Comparison of ENCODE assay signal across 20 cellular contexts in the genomic region with DNA sequence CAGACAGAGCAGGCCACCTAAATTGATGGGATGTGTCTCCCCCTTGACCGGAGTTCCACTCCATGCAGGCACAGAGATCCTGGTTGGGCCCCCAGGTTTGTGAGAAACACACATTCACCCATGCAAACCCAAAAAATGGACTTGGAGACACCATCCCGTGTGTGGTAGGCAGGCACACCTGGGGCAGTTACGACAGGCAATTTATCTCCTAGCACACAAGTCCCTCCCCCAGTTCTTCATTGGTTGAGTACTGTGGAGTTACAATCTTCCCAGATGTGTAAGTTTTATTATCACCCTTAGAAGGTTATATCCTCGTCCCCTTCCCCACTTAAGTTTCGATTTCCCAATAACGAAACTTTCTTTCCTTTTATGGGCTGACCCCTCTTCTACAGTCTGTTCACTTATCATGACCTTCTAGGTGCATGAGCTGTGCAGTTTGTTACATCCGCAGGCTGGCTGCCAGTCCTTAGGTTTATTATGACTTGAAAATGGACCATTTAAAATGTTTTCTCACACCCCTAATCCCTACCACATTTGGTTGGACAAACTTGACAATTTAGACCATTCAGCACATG.
"Had no signal": no experiment of that assay in that cellular context is flagged by ENCODE, and none has a peak within 500 bp of the region (broad histone marks: within the 10 kb centered on the region; RNA-seq: fewer than 3 reads in every experiment).

No MANE protein-coding gene starts in this region.

- H3K27ac Mint-ChIP-seq: activated naive CD8-positive, alpha-beta T cell had no signal

- DNase-seq: activated CD4-positive, alpha-beta T cell treated with anti-CD3 and anti-CD28 coated beads, Interleukin-2, amount 50 U/mL, for 1 hour; activated CD4-positive, CD25-positive, alpha-beta regulatory T cell treated with anti-CD3 and anti-CD28 coated beads, Interleukin-2, amount 50 U/mL, for 72 hours; activated gamma-delta T cell treated with Interleukin-2 at 50 U/mL for 16 hours; amniotic stem cell; dermis blood vessel endothelial cell; effector memory CD4-positive, alpha-beta T cell; immature natural killer cell; left ventricle myocardium superior; naive thymus-derived CD8-positive, alpha-beta T cell; stimulated activated CD4-positive, alpha-beta T cell treated with anti-CD3 and anti-CD28 coated beads, Interleukin-4, amount 100 ng/mL, for 1 hour; thyroid gland; uterus had no signal

- H3K27me3 Mint-ChIP-seq: activated naive CD8-positive, alpha-beta T cell; naive thymus-derived CD8-positive, alpha-beta T cell had no signal

- H3K4me3 Mint-ChIP-seq: activated naive CD8-positive, alpha-beta T cell; immature natural killer cell had no signal

- H3K27ac ChIP-seq: esophagus muscularis mucosa, neutrophil, parathyroid adenoma, thyroid gland, uterus, VCaP had no signal

- FAIRE-seq: endothelial cell of umbilical vein had no signal

- H3K4me3 ChIP-seq: esophagus muscularis mucosa, smooth muscle cell, thyroid gland, uterus had no signal

- ATAC-seq: left ventricle myocardium superior; naive thymus-derived CD8-positive, alpha-beta T cell; sciatic nerve had no signal
